32 cellular contexts compared by ENCODE assay signal in genomic region chr19:5098646-5099045, GRCh38.
"Had no signal": no experiment of that assay in that cellular context is flagged by ENCODE, and none has a peak within 500 bp of the region (broad histone marks: within the 10 kb centered on the region; RNA-seq: fewer than 3 reads in every experiment).

No MANE protein-coding gene starts in this region.

- FAIRE-seq: bronchial epithelial cell, endothelial cell of umbilical vein had no signal

- H3K4me3 Mint-ChIP-seq: activated CD4-positive, alpha-beta memory T cell treated with anti-CD3 and anti-CD28 coated beads, Interleukin-2, amount 10 ng/mL, durations not matched to agents 7 days and 5 days; activated CD4-positive, alpha-beta T cell treated with anti-CD3 and anti-CD28 coated beads, Interleukin-2, amount 10 ng/mL, durations not matched to agents 7 days and 5 days; activated naive CD4-positive, alpha-beta T cell treated with anti-CD3 and anti-CD28 coated beads, Interleukin-2, amount 10 ng/mL, durations not matched to agents 7 days and 5 days; activated naive CD8-positive, alpha-beta T cell treated with anti-CD3 and anti-CD28 coated beads, Interleukin-2, amount 10 ng/mL, durations not matched to agents 7 days and 5 days; activated T-cell treated with anti-CD3 and anti-CD28 coated beads, Interleukin-2, amount 50 U/mL, for 24 hours; activated T-cell treated with anti-CD3 and anti-CD28 coated beads, Interleukin-2, amount 50 U/mL, for 72 hours; central memory CD8-positive, alpha-beta T cell; dendritic cell treated with granulocyte-macrophage colony-stimulating factor and Interleukin-4, amounts not matched to agents 40 ng/mL and 50 ng/mL, for 4 days; effector memory CD8-positive, alpha-beta T cell; WTC11 had no signal

- H3K27ac ChIP-seq: ascending aorta, brain microvascular endothelial cell, coronary artery, dorsolateral prefrontal cortex, epithelial cell of prostate, esophagus squamous epithelium, gastroesophageal sphincter, heart right ventricle, VCaP had no signal

- H3K4me3 ChIP-seq: ascending aorta, coronary artery, dorsolateral prefrontal cortex, esophagus squamous epithelium, gastroesophageal sphincter, heart right ventricle had no signal

- H3K27me3 Mint-ChIP-seq: activated CD4-positive, alpha-beta memory T cell treated with anti-CD3 and anti-CD28 coated beads, Interleukin-2, amount 10 ng/mL, durations not matched to agents 7 days and 5 days; activated CD4-positive, alpha-beta T cell treated with anti-CD3 and anti-CD28 coated beads, Interleukin-2, amount 10 ng/mL, durations not matched to agents 7 days and 5 days; activated naive CD4-positive, alpha-beta T cell treated with anti-CD3 and anti-CD28 coated beads, Interleukin-2, amount 10 ng/mL, durations not matched to agents 7 days and 5 days; activated naive CD8-positive, alpha-beta T cell treated with anti-CD3 and anti-CD28 coated beads, Interleukin-2, amount 10 ng/mL, durations not matched to agents 7 days and 5 days; activated T-cell treated with anti-CD3 and anti-CD28 coated beads, Interleukin-2, amount 50 U/mL, for 24 hours; central memory CD8-positive, alpha-beta T cell; dendritic cell treated with granulocyte-macrophage colony-stimulating factor and Interleukin-4, amounts not matched to agents 40 ng/mL and 50 ng/mL, for 4 days; effector memory CD8-positive, alpha-beta T cell had no signal

- H3K27me3 ChIP-seq: ascending aorta, brain microvascular endothelial cell, dorsolateral prefrontal cortex, esophagus squamous epithelium, gastroesophageal sphincter, heart right ventricle had no signal

- DNase-seq: activated CD4-positive, alpha-beta memory T cell treated with anti-CD3 and anti-CD28 coated beads, Interleukin-2, amount 10 ng/mL, durations not matched to agents 7 days and 5 days; activated CD4-positive, alpha-beta T cell treated with anti-CD3 and anti-CD28 coated beads for 1 hour; activated CD4-positive, alpha-beta T cell treated with anti-CD3 and anti-CD28 coated beads for 4 hours; activated CD4-positive, alpha-beta T cell treated with anti-CD3 and anti-CD28 coated beads, Interleukin-2, amount 10 ng/mL, durations not matched to agents 7 days and 5 days; activated CD4-positive, alpha-beta T cell treated with anti-CD3 and anti-CD28 coated beads, Interleukin-2, amount 50 U/mL, for 4 hours; activated CD8-positive, alpha-beta memory T cell treated with anti-CD3 and anti-CD28 coated beads, Interleukin-2, amount 50 U/mL, for 48 hours; activated gamma-delta T cell; activated naive CD4-positive, alpha-beta T cell; activated naive CD4-positive, alpha-beta T cell treated with anti-CD3 and anti-CD28 coated beads, Interleukin-2, amount 10 ng/mL, durations not matched to agents 7 days and 5 days; activated naive CD8-positive, alpha-beta T cell treated with anti-CD3 and anti-CD28 coated beads, Interleukin-2, amount 10 ng/mL, durations not matched to agents 7 days and 5 days; activated T-cell treated with anti-CD3 and anti-CD28 coated beads for 4 hours; activated T-cell treated with anti-CD3 and anti-CD28 coated beads, Interleukin-2, amount 50 U/mL, for 24 hours; activated T-cell treated with anti-CD3 and anti-CD28 coated beads, Interleukin-2, amount 50 U/mL, for 72 hours; brain microvascular endothelial cell; dorsolateral prefrontal cortex; effector CD4-positive, alpha-beta T cell; effector memory CD8-positive, alpha-beta T cell; esophagus squamous epithelium; foreskin melanocyte; heart right ventricle; T-helper 2 cell had no signal

- ATAC-seq: activated naive CD4-positive, alpha-beta T cell treated with anti-CD3 and anti-CD28 coated beads, Interleukin-2, amount 50 U/mL, for 72 hours; activated T-cell treated with anti-CD3 and anti-CD28 coated beads, Interleukin-2, amount 50 U/mL, for 72 hours; effector memory CD8-positive, alpha-beta T cell; gastroesophageal sphincter; heart right ventricle; WTC11 had no signal

- H3K27ac Mint-ChIP-seq: activated CD4-positive, alpha-beta T cell treated with anti-CD3 and anti-CD28 coated beads, Interleukin-2, amount 10 ng/mL, durations not matched to agents 7 days and 5 days; activated naive CD4-positive, alpha-beta T cell treated with anti-CD3 and anti-CD28 coated beads, Interleukin-2, amount 50 U/mL, for 72 hours; activated naive CD8-positive, alpha-beta T cell treated with anti-CD3 and anti-CD28 coated beads, Interleukin-2, amount 10 ng/mL, durations not matched to agents 7 days and 5 days; activated T-cell treated with anti-CD3 and anti-CD28 coated beads, Interleukin-2, amount 50 U/mL, for 24 hours; activated T-cell treated with anti-CD3 and anti-CD28 coated beads, Interleukin-2, amount 50 U/mL, for 72 hours; dendritic cell treated with granulocyte-macrophage colony-stimulating factor and Interleukin-4, amounts not matched to agents 40 ng/mL and 50 ng/mL, for 4 days; effector memory CD8-positive, alpha-beta T cell; WTC11 had no signal

- H3K4me1 Mint-ChIP-seq: activated CD4-positive, alpha-beta memory T cell treated with anti-CD3 and anti-CD28 coated beads, Interleukin-2, amount 10 ng/mL, durations not matched to agents 7 days and 5 days; activated CD4-positive, alpha-beta T cell treated with anti-CD3 and anti-CD28 coated beads, Interleukin-2, amount 10 ng/mL, durations not matched to agents 7 days and 5 days; activated naive CD4-positive, alpha-beta T cell treated with anti-CD3 and anti-CD28 coated beads, Interleukin-2, amount 10 ng/mL, durations not matched to agents 7 days and 5 days; activated naive CD8-positive, alpha-beta T cell treated with anti-CD3 and anti-CD28 coated beads, Interleukin-2, amount 10 ng/mL, durations not matched to agents 7 days and 5 days; WTC11 had no signal
